Comparison of ENCODE assay signal across 1 cellular context in genomic region chr5:132266836-132267160, GRCh38.
TF ChIP-seq lines count a peak whose summit lies in the region.

No MANE protein-coding gene starts in this region.

TF ChIP-seq in HepG2, 621 proteins besides CTCF, POLR2A, EP300 and RAD21:
- TF ChIP-seq, protein P1, sequence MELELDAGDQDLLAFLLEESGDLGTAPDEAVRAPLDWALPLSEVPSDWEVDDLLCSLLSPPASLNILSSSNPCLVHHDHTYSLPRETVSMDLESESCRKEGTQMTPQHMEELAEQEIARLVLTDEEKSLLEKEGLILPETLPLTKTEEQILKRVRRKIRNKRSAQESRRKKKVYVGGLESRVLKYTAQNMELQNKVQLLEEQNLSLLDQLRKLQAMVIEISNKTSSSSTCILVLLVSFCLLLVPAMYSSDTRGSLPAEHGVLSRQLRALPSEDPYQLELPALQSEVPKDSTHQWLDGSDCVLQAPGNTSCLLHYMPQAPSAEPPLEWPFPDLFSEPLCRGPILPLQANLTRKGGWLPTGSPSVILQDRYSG (CRISPR knock-in tag; IDR thresholded peaks at IDR 0.05) = no peak
- TF ChIP-seq BCL6 (CRISPR knock-in tag; IDR thresholded peaks at IDR 0.05) (no peak), TCF12 (IDR thresholded peaks at IDR 0.05) (no peak), TCF12 (CRISPR knock-in tag; IDR thresholded peaks at IDR 0.05) (no peak), ZNF546 (CRISPR knock-in tag; conservative IDR thresholded peaks at IDR 0.05) (no peak), HDAC6 (IDR thresholded peaks at IDR 0.05; ENCODE audit: low read depth, low read length) (no peak), ARID2 (CRISPR knock-in tag; IDR thresholded peaks at IDR 0.05; ENCODE audit: borderline replicate concordance) (no peak), CREM (IDR thresholded peaks at IDR 0.05) (no peak), CREM (CRISPR knock-in tag; IDR thresholded peaks at IDR 0.05) (no peak), TRIM22 (IDR thresholded peaks at IDR 0.05) (no peak), HOXA9 (CRISPR knock-in tag; IDR thresholded peaks at IDR 0.05; ENCODE audit: borderline replicate concordance) (no peak), MTF2 (CRISPR knock-in tag; IDR thresholded peaks at IDR 0.05; ENCODE audit: borderline replicate concordance) (no peak), MAFK (conservative IDR thresholded peaks at IDR 0.05 in 1 of 2, IDR thresholded peaks at IDR 0.05 in 1 of 2; ENCODE audit: low read length in 2 of 2) (no peak)
- TF ChIP-seq, protein P2, sequence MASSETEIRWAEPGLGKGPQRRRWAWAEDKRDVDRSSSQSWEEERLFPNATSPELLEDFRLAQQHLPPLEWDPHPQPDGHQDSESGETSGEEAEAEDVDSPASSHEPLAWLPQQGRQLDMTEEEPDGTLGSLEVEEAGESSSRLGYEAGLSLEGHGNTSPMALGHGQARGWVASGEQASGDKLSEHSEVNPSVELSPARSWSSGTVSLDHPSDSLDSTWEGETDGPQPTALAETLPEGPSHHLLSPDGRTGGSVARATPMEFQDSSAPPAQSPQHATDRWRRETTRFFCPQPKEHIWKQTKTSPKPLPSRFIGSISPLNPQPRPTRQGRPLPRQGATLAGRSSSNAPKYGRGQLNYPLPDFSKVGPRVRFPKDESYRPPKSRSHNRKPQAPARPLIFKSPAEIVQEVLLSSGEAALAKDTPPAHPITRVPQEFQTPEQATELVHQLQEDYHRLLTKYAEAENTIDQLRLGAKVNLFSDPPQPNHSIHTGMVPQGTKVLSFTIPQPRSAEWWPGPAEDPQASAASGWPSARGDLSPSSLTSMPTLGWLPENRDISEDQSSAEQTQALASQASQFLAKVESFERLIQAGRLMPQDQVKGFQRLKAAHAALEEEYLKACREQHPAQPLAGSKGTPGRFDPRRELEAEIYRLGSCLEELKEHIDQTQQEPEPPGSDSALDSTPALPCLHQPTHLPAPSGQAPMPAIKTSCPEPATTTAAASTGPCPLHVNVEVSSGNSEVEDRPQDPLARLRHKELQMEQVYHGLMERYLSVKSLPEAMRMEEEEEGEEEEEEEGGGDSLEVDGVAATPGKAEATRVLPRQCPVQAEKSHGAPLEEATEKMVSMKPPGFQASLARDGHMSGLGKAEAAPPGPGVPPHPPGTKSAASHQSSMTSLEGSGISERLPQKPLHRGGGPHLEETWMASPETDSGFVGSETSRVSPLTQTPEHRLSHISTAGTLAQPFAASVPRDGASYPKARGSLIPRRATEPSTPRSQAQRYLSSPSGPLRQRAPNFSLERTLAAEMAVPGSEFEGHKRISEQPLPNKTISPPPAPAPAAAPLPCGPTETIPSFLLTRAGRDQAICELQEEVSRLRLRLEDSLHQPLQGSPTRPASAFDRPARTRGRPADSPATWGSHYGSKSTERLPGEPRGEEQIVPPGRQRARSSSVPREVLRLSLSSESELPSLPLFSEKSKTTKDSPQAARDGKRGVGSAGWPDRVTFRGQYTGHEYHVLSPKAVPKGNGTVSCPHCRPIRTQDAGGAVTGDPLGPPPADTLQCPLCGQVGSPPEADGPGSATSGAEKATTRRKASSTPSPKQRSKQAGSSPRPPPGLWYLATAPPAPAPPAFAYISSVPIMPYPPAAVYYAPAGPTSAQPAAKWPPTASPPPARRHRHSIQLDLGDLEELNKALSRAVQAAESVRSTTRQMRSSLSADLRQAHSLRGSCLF (CRISPR knock-in tag; IDR thresholded peaks at IDR 0.05; ENCODE audit: borderline replicate concordance) = no peak
- TF ChIP-seq, protein P3, sequence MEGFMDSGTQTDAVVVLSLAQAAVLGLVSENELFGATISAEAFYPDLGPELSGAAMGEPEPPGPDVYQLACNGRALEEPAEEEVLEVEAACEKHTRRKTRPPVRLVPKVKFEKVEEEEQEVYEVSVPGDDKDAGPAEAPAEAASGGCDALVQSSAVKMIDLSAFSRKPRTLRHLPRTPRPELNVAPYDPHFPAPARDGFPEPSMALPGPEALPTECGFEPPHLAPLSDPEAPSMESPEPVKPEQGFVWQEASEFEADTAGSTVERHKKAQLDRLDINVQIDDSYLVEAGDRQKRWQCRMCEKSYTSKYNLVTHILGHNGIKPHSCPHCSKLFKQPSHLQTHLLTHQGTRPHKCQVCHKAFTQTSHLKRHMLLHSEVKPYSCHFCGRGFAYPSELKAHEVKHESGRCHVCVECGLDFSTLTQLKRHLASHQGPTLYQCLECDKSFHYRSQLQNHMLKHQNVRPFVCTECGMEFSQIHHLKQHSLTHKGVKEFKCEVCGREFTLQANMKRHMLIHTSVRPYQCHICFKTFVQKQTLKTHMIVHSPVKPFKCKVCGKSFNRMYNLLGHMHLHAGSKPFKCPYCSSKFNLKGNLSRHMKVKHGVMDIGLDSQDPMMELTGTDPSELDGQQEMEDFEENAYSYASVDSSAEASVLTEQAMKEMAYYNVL (CRISPR knock-in tag; IDR thresholded peaks at IDR 0.05; ENCODE audit: borderline replicate concordance) = no peak
- TF ChIP-seq, protein P4, sequence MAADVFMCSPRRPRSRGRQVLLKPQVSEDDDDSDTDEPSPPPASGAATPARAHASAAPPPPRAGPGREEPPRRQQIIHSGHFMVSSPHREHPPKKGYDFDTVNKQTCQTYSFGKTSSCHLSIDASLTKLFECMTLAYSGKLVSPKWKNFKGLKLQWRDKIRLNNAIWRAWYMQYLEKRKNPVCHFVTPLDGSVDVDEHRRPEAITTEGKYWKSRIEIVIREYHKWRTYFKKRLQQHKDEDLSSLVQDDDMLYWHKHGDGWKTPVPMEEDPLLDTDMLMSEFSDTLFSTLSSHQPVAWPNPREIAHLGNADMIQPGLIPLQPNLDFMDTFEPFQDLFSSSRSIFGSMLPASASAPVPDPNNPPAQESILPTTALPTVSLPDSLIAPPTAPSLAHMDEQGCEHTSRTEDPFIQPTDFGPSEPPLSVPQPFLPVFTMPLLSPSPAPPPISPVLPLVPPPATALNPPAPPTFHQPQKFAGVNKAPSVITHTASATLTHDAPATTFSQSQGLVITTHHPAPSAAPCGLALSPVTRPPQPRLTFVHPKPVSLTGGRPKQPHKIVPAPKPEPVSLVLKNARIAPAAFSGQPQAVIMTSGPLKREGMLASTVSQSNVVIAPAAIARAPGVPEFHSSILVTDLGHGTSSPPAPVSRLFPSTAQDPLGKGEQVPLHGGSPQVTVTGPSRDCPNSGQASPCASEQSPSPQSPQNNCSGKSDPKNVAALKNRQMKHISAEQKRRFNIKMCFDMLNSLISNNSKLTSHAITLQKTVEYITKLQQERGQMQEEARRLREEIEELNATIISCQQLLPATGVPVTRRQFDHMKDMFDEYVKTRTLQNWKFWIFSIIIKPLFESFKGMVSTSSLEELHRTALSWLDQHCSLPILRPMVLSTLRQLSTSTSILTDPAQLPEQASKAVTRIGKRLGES (CRISPR knock-in tag; IDR thresholded peaks at IDR 0.05; ENCODE audit: borderline replicate concordance) = no peak
